ENCODE assay signal across 25 cellular contexts in the genomic region with DNA sequence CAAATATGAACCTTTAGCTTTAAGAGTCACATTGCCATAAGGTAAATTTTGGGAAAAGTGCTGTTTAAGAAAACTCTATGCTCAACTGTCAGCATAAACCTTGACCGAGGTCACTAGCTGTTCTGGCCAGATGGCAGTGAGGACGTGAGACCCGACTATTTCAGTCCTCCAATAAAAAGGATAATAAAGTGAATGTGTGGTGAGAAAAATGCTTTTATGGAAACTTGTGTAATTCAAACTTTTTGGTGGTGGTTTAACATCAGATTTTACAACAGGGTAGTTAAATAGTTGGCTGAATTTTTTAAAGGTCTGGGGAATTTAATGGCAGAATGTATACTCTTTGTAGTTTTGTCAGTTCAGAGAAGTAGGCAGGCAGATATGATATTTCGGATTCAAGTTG.
DNase-seq lines count a peak whose midpoint lies in the region; ATAC-seq, FAIRE-seq and TF ChIP-seq lines count a peak whose summit lies in the region.
"Had no signal": no experiment of that assay in that cellular context is flagged by ENCODE, and none has a peak within 500 bp of the region (broad histone marks: within the 10 kb centered on the region; RNA-seq: fewer than 3 reads in every experiment).

No MANE protein-coding gene starts in this region.

- peaks cover 14% of the 10 kb centered on the region for H3K9me3 Mint-ChIP-seq in neural crest cell
- H3K9me3 Mint-ChIP-seq: CD8-positive, alpha-beta memory T cell had no signal

- no peak overlapping the region for H2BK20ac ChIP-seq in IMR-90 (ENCODE audit: low read depth, low read length)

- dilution Hi-C loops in IMR-90 (cut with HindIII; ENCODE audit: low sequenced_read_pairs, unreplicated experiment): no loop called here

- H3K9me3 ChIP-seq in IMR-90 (ENCODE audit: control insufficient read depth, insufficient read depth, low read length): no peaks in the 10 kb centered on the region
- H3K9me3 ChIP-seq: BLaER1 had no signal

- H3K4me2 ChIP-seq in IMR-90 (ENCODE audit: low read depth, low read length): no peak overlapping the region
- H3K4me2 ChIP-seq: BLaER1 had no signal

- no peak overlapping the region for H2BK5ac ChIP-seq in IMR-90 (ENCODE audit: low read depth, low read length, poor library complexity, severe bottlenecking)

- CTCF ChIA-PET in BJ (lab: Yijun Ruan, JAX) (no interaction called here), IMR-90 (lab: Yijun Ruan, JAX) (no interaction called here)

- POLR2A ChIA-PET in BJ (lab: Charles Lee) (interaction anchor here (0.8 kb wide), 1 partner anchor 35 kb away, joined by 3 read pairs; no protein-coding TSS in a partner anchor), IMR-90 (lab: Charles Lee; ENCODE audit: unreplicated experiment) (interaction anchor here (0.6 kb wide), 1 partner anchor 20 kb away, joined by 4 read pairs; no protein-coding TSS in a partner anchor)

- no peaks in the 10 kb centered on the region for H3K27me3 Mint-ChIP-seq in neural crest cell (ENCODE audit: low read depth)
- H3K27me3 Mint-ChIP-seq: CD4-positive, alpha-beta memory T cell had no signal

- H2AK5ac ChIP-seq in IMR-90 (ENCODE audit: low read depth, low read length): no peak overlapping the region

- H3K79me1 ChIP-seq in IMR-90 (ENCODE audit: low read depth in 1 of 2, low read length in 2 of 2): no peaks in the 10 kb centered on the region

- H3K27ac ChIP-seq in IMR-90 (ENCODE audit: insufficient read depth, low read length): no peak overlapping the region
- H3K27ac ChIP-seq: BLaER1 had no signal

- no peak for FAIRE-seq in D721Med (lab: Jason Lieb, UNC)
- FAIRE-seq: A204.1, G401.6, GM12891, GM19239 had no signal

- H3K4me3 ChIP-seq in AG09309 (ENCODE audit: control insufficient read depth, low read depth, low read length) (no peak overlapping the region), BJ (ENCODE audit: low read depth, low read length) (no peak overlapping the region), IMR-90 (ENCODE audit: insufficient read depth, low read depth, low read length) (no peak overlapping the region)
- H3K4me3 ChIP-seq: BLaER1 had no signal

- in situ Hi-C loops in IMR-90 (cut with MboI; ENCODE audit: low sequenced_read_pairs): no loop called here

- H3K36me3 ChIP-seq in BJ (ENCODE audit: control insufficient read depth, insufficient read depth, low read length): no peaks in the 10 kb centered on the region
- no peaks in the 10 kb centered on the region for H3K36me3 ChIP-seq in IMR-90 (ENCODE audit: control insufficient read depth, insufficient read depth, low read length)
- H3K36me3 ChIP-seq: BLaER1 had no signal

- no peak overlapping the region for H3K4me3 Mint-ChIP-seq in neural crest cell
- H3K4me3 Mint-ChIP-seq: B cell; CD14-positive monocyte; CD4-positive, alpha-beta memory T cell; CD8-positive, alpha-beta memory T cell had no signal

- no peak overlapping the region for H4K91ac ChIP-seq in IMR-90 (ENCODE audit: insufficient read depth, low read depth, low read length)

- intact Hi-C loops in IMR-90 (cut with micrococcal nuclease): no loop called here

- H2AK9ac ChIP-seq in IMR-90 (replicated peaks; ENCODE audit: low read depth, low read length, poor library complexity): no peak overlapping the region

- H3K18ac ChIP-seq in IMR-90 (ENCODE audit: low read depth, low read length): no peak overlapping the region

- no peak overlapping the region for H3K9ac ChIP-seq in IMR-90 (ENCODE audit: low read depth, low read length)
- H3K9ac ChIP-seq: BLaER1 had no signal

- peaks cover 4% of the 10 kb centered on the region for H3K4me1 Mint-ChIP-seq in neural crest cell
- H3K4me1 Mint-ChIP-seq: B cell; CD4-positive, alpha-beta memory T cell; CD4-positive, CD25-positive, alpha-beta regulatory T cell; CD8-positive, alpha-beta memory T cell had no signal

- H4K20me1 ChIP-seq in IMR-90 (ENCODE audit: insufficient read depth, low read length): no peaks in the 10 kb centered on the region
- H4K20me1 ChIP-seq: BLaER1 had no signal

- TF ChIP-seq CTCF in AG09309 (IDR thresholded peaks at IDR 0.05; ENCODE audit: control insufficient read depth, insufficient read depth, low read depth, low read length, missing control alignments) (no peak), BJ (IDR thresholded peaks at IDR 0.05; ENCODE audit: insufficient read depth, low read depth, low read length) (no peak), IMR-90 (conservative IDR thresholded peaks at IDR 0.05; ENCODE audit: low read depth, low read length) (no peak), neural crest cell (conservative IDR thresholded peaks at IDR 0.05) (no peak), D721Med (IDR thresholded peaks at IDR 0.05; ENCODE audit: insufficient read depth, missing control alignments) (no peak)

- H4K8ac ChIP-seq in IMR-90 (ENCODE audit: low read depth in 2 of 2, low read length in 2 of 2): no peak overlapping the region

- H3K9me1 ChIP-seq in IMR-90 (ENCODE audit: insufficient read depth, low read length): no peaks in the 10 kb centered on the region

- H3K23ac ChIP-seq in IMR-90 (ENCODE audit: low read depth, low read length): no peak overlapping the region

- no peak overlapping the region for H3K4ac ChIP-seq in IMR-90 (ENCODE audit: low read depth, low read length)

- TF ChIP-seq RAD21 in IMR-90 (IDR thresholded peaks at IDR 0.05; ENCODE audit: low read length): no peak

- H3K14ac ChIP-seq in IMR-90 (replicated peaks; ENCODE audit: low read depth, low read length): 0 out of 2 replicates have a peak overlapping the region, but pooled peaks have one; percentile 8

- H3K27me3 ChIP-seq in BJ (ENCODE audit: control insufficient read depth, insufficient read depth, low read length) (no peaks in the 10 kb centered on the region), IMR-90 (ENCODE audit: control insufficient read depth, insufficient read depth, low read length) (no peaks in the 10 kb centered on the region)
- H3K27me3 ChIP-seq: BLaER1 had no signal

- peak; percentile 39 for DNase-seq in AG09309 (ENCODE audit: low read depth)
- peak; percentile 42 for DNase-seq in BJ (ENCODE audit: low read depth)
- DNase-seq in IMR-90: no peak
- no peak for DNase-seq in neural crest cell (ENCODE audit: low read depth, low spot score)
- DNase-seq in D721Med (ENCODE audit: insufficient read length, low spot score): no peak
- DNase-seq in NCI-H774 (lab: John Stamatoyannopoulos, UW): no peak
- no peak for DNase-seq in DMS79 (lab: John Stamatoyannopoulos, UW)
- DNase-seq in NK-92 treated with Interleukin-12 subunit alpha and Interleukin-12 subunit beta, amount 100 ng/mL, for 24 hours (lab: John Stamatoyannopoulos, UW): no peak
- DNase-seq: 8988T; ACHN; AML-193; C1 segment of cervical spinal cord; CD4-positive, alpha-beta memory T cell; CD4-positive, CD25-positive, alpha-beta regulatory T cell; CD8-positive, alpha-beta memory T cell; COR-L47; DND-41; GF-D8 had no signal

- H3K56ac ChIP-seq in IMR-90 (ENCODE audit: extremely low read depth, insufficient read depth, low read length): no peak overlapping the region

- no peak overlapping the region for H2BK15ac ChIP-seq in IMR-90 (ENCODE audit: low read depth, low read length)

- H3K4me1 ChIP-seq in IMR-90 (ENCODE audit: control insufficient read depth, insufficient read depth, low read length): peaks cover 2% of the 10 kb centered on the region; the same call in 1 of the 2 replicates
- H3K4me1 ChIP-seq: BLaER1 had no signal

- ATAC-seq in IMR-90 (ENCODE audit: low read depth): no peak

- TF ChIP-seq POLR2A in IMR-90 (IDR thresholded peaks at IDR 0.05; ENCODE audit: low read depth, low read length): no peak

- no peak overlapping the region for H4K5ac ChIP-seq in IMR-90 (ENCODE audit: low read depth, low read length)

- whole genome bisulfite sequencing in IMR-90 (ENCODE audit: extremely low coverage in 2 of 2, insufficient read length in 1 of 2), 2 experiments: 100% methylated on average over 1 of the region's 4 CpGs; no CpG with 5 or more reads in 1 of the 2 experiments

- no TSS peak for BruUV-seq in IMR-90 (replicated peaks; lab: Mats Ljungman, UMichigan)

- H3K36me3 Mint-ChIP-seq in neural crest cell (ENCODE audit: low read depth): peaks cover 8% of the 10 kb centered on the region
- H3K36me3 Mint-ChIP-seq: CD14-positive monocyte; CD4-positive, alpha-beta memory T cell; CD4-positive, CD25-positive, alpha-beta regulatory T cell; CD8-positive, alpha-beta memory T cell had no signal

- no peak overlapping the region for H2BK120ac ChIP-seq in IMR-90 (ENCODE audit: low read depth, low read length)

- no peak overlapping the region for H2AFZ ChIP-seq in IMR-90 (replicated peaks; ENCODE audit: low read length, poor library complexity)

- H3K27ac Mint-ChIP-seq in neural crest cell (ENCODE audit: unreplicated experiment): peak overlapping the region; percentile 5
- H3K27ac Mint-ChIP-seq: B cell; CD14-positive monocyte; CD4-positive, alpha-beta memory T cell; CD4-positive, CD25-positive, alpha-beta regulatory T cell; CD8-positive, alpha-beta memory T cell had no signal

TF ChIP-seq in IMR-90, 13 proteins besides CTCF, POLR2A, EP300 and RAD21 (continues in another document):
- TF ChIP-seq ELK1 (IDR thresholded peaks at IDR 0.05; ENCODE audit: borderline replicate concordance, low read depth, low read length) (no peak), RFX5 (IDR thresholded peaks at IDR 0.05; ENCODE audit: low read depth, low read length) (no peak), CHD1 (IDR thresholded peaks at IDR 0.05; ENCODE audit: low read depth, low read length) (no peak), MAZ (IDR thresholded peaks at IDR 0.05; ENCODE audit: borderline replicate concordance, low read depth, low read length) (no peak), RCOR1 (IDR thresholded peaks at IDR 0.05; ENCODE audit: insufficient replicate concordance, low read length) (no peak), MXI1 (IDR thresholded peaks at IDR 0.05; ENCODE audit: borderline replicate concordance, low read depth, low read length) (no peak), NFE2L2 (IDR thresholded peaks at IDR 0.05; ENCODE audit: low read depth, low read length) (no peak), CEBPB (IDR thresholded peaks at IDR 0.05; ENCODE audit: low read depth, low read length) (no peak)
- TF ChIP-seq, protein P1, sequence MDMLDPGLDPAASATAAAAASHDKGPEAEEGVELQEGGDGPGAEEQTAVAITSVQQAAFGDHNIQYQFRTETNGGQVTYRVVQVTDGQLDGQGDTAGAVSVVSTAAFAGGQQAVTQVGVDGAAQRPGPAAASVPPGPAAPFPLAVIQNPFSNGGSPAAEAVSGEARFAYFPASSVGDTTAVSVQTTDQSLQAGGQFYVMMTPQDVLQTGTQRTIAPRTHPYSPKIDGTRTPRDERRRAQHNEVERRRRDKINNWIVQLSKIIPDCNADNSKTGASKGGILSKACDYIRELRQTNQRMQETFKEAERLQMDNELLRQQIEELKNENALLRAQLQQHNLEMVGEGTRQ (IDR thresholded peaks at IDR 0.05; ENCODE audit: low read depth, low read length): no peak

Comparison
In these comparisons a context has a peak if more than half of its experiments do, and no peak if none do; other contexts are left out.
1. DNase-seq: peak in AG09309 (single experiment) and BJ (single experiment); none in IMR-90 (single experiment), neural crest cell (single experiment), D721Med (single experiment), NCI-H774 (single experiment), DMS79 (single experiment) and NK-92 treated with Interleukin-12 subunit alpha and Interleukin-12 subunit beta, amount 100 ng/mL, for 24 hours (single experiment).